ENCODE assay signal across 20 cellular contexts in genomic region chr20:46509523-46509922, GRCh38. TPM values are rescaled to one million over a fixed set of nuclear protein-coding genes. Genes with fewer than 3 reads are reported as not detected.
"Had no signal": no experiment of that assay in that cellular context is flagged by ENCODE, and none has a peak within 500 bp of the region (broad histone marks: within the 10 kb centered on the region; RNA-seq: fewer than 3 reads in every experiment).

No MANE protein-coding gene starts in this region.

- H3K4me1 ChIP-seq: colonic mucosa, testis, upper lobe of right lung had no signal

- H3K27ac Mint-ChIP-seq: nephron; stimulated activated naive B cell treated with anti-CD40 and anti-IgM and Interleukin-4, amounts not matched to agents 10 μg/mL and 1 μg/mL and 100 μg/mL, for 72 hours had no signal

- H3K4me3 Mint-ChIP-seq: stimulated activated naive B cell treated with anti-CD40 and anti-IgM and Interleukin-4, amounts not matched to agents 10 μg/mL and 1 μg/mL and 100 μg/mL, for 72 hours had no signal

- H3K36me3 ChIP-seq: colonic mucosa, heart left ventricle, left ventricle myocardium inferior, upper lobe of right lung had no signal

- ATAC-seq: heart left ventricle; sciatic nerve; stimulated activated naive B cell treated with anti-CD40 and anti-IgM and Interleukin-4, amounts not matched to agents 10 μg/mL and 1 μg/mL and 100 μg/mL, for 72 hours; upper lobe of right lung had no signal

- DNase-seq: activated CD4-positive, alpha-beta T cell treated with anti-CD3 and anti-CD28 coated beads, Interleukin-2, amount 50 U/mL, for 48 hours; activated CD4-positive, CD25-positive, alpha-beta regulatory T cell; activated naive CD4-positive, alpha-beta T cell treated with Interleukin-2 at 50 U/mL for 16 hours; colonic mucosa; effector CD4-positive, alpha-beta T cell; foreskin melanocyte; heart left ventricle; kidney; left ventricle myocardium inferior; mesenchymal stem cell; stimulated activated CD4-positive, alpha-beta T cell treated with anti-CD3 and anti-CD28 coated beads, Interleukin-2, amount 100 ng/mL, for 24 hours; stimulated activated naive B cell treated with anti-CD40 and anti-IgM and Interleukin-4, amounts not matched to agents 10 μg/mL and 1 μg/mL and 100 μg/mL, for 72 hours; testis; upper lobe of right lung had no signal

- H3K9me3 ChIP-seq: colonic mucosa, heart left ventricle, left ventricle myocardium inferior, testis, upper lobe of right lung had no signal

- H3K27ac ChIP-seq: colonic mucosa, heart left ventricle, left ventricle myocardium inferior, testis, upper lobe of right lung had no signal

- H3K4me1 Mint-ChIP-seq: nephron had no signal

- H3K27me3 ChIP-seq: colonic mucosa, testis had no signal

- H3K4me3 ChIP-seq: colonic mucosa, heart left ventricle, left ventricle myocardium inferior, testis, upper lobe of right lung had no signal

RNA-seq across cellular contexts. Expression of gene OCSTAMP, which starts 40.9 kb away (rescaled TPM):
- total RNA-seq: colonic mucosa, endothelial cell of umbilical vein, heart left ventricle, kidney, left ventricle myocardium inferior, osteoblast, pulmonary artery endothelial cell, sciatic nerve had no signal
- polyA plus RNA-seq: adipose tissue, endothelial cell of umbilical vein, heart left ventricle had no signal
